8 cellular contexts compared by ENCODE assay signal in genomic region chr1:39407496-39407888, GRCh38.
DNase-seq lines count a peak whose midpoint lies in the region; ATAC-seq and TF ChIP-seq lines count a peak whose summit lies in the region.

No MANE protein-coding gene starts in this region.

- peaks cover 53% of the 10 kb centered on the region for H3K4me1 Mint-ChIP-seq in activated CD4-positive, alpha-beta T cell treated with anti-CD3 and anti-CD28 coated beads, Interleukin-2, amount 10 ng/mL, durations not matched to agents 7 days and 5 days
- H3K4me1 Mint-ChIP-seq in activated T-helper 1 cell treated with anti-CD3 and anti-CD28 coated beads, Interleukin-12 subunit alpha, Interleukin-12 subunit beta, Interleukin-2, Interleukin-4 antibody, amounts not matched to agents 30 ng/mL and 10 ng/mL and 1 ng/mL, durations not matched to agents 14 hours and 24 hours and 36 hours (ENCODE audit: low read depth): peaks cover 61% of the 10 kb centered on the region

- H3K27ac Mint-ChIP-seq in activated CD4-positive, alpha-beta T cell treated with anti-CD3 and anti-CD28 coated beads, Interleukin-2, amount 10 ng/mL, durations not matched to agents 7 days and 5 days: no peak overlapping the region
- H3K27ac Mint-ChIP-seq in activated T-helper 1 cell treated with anti-CD3 and anti-CD28 coated beads, Interleukin-12 subunit alpha, Interleukin-12 subunit beta, Interleukin-2, Interleukin-4 antibody, amounts not matched to agents 30 ng/mL and 10 ng/mL and 1 ng/mL, durations not matched to agents 14 hours and 24 hours and 36 hours: no peak overlapping the region

- no peaks in the 10 kb centered on the region for H3K9me3 ChIP-seq in left lung
- H3K9me3 ChIP-seq in thoracic aorta: no peaks in the 10 kb centered on the region
- peaks cover 4% of the 10 kb centered on the region; the same call in 1 of the 2 replicates for H3K9me3 ChIP-seq in HAP-1

- in situ Hi-C loops in HAP-1 (cut with MboI; ENCODE audit: low sequenced_read_pairs): no loop called here

- no peaks in the 10 kb centered on the region for H3K27me3 ChIP-seq in left lung
- H3K27me3 ChIP-seq in thoracic aorta (replicated peaks; ENCODE audit: insufficient read depth): no peaks in the 10 kb centered on the region
- H3K27me3 ChIP-seq in HAP-1 (ENCODE audit: low read depth): peaks cover 5% of the 10 kb centered on the region; the same call in 1 of the 2 replicates

- H3K36me3 ChIP-seq in left lung (peaks cover 0 to 5% of the 10 kb centered on the region in 2 donors), thoracic aorta (no peaks in the 10 kb centered on the region), HAP-1 (replicated peaks) (no peaks in the 10 kb centered on the region)

- TF ChIP-seq CTCF in left lung (IDR thresholded peaks at IDR 0.05) (no peak), thoracic aorta (IDR thresholded peaks at IDR 0.05) (no peak)

- intact Hi-C loops in activated T-helper 1 cell treated with anti-CD3 and anti-CD28 coated beads, Interleukin-12 subunit alpha, Interleukin-12 subunit beta, Interleukin-2, Interleukin-4 antibody, amounts not matched to agents 30 ng/mL and 10 ng/mL and 1 ng/mL, durations not matched to agents 14 hours and 24 hours and 36 hours (cut with micrococcal nuclease): loop anchor here (5.0 to 10.0 kb wide), 2 partner anchors 215 to 317 kb away; no protein-coding TSS in a partner anchor
- intact Hi-C loops in left lung (cut with DNase I): no loop called here

- no peaks in the 10 kb centered on the region for H3K9me3 Mint-ChIP-seq in activated CD4-positive, alpha-beta T cell treated with anti-CD3 and anti-CD28 coated beads, Interleukin-2, amount 10 ng/mL, durations not matched to agents 7 days and 5 days
- no peaks in the 10 kb centered on the region for H3K9me3 Mint-ChIP-seq in activated T-helper 1 cell treated with anti-CD3 and anti-CD28 coated beads, Interleukin-12 subunit alpha, Interleukin-12 subunit beta, Interleukin-2, Interleukin-4 antibody, amounts not matched to agents 30 ng/mL and 10 ng/mL and 1 ng/mL, durations not matched to agents 14 hours and 24 hours and 36 hours

- DNase-seq in activated CD4-positive, alpha-beta T cell treated with anti-CD3 and anti-CD28 coated beads, Interleukin-2, amount 10 ng/mL, durations not matched to agents 7 days and 5 days: no peak
- DNase-seq in activated CD4-positive, alpha-beta T cell treated with anti-CD3 and anti-CD28 coated beads for 48 hours: no peak
- DNase-seq in activated T-helper 1 cell treated with anti-CD3 and anti-CD28 coated beads, Interleukin-12 subunit alpha, Interleukin-12 subunit beta, Interleukin-2, Interleukin-4 antibody, amounts not matched to agents 30 ng/mL and 10 ng/mL and 1 ng/mL, durations not matched to agents 14 hours and 24 hours and 36 hours (ENCODE audit: low spot score): no peak
- DNase-seq in left lung (no peak), thoracic aorta (ENCODE audit: low spot score) (no peak), kidney glomerular epithelial cell (lab: John Stamatoyannopoulos, UW) (no peak), HAP-1 (ENCODE audit: low spot score in 2 of 2) (no peak)

- no peak for ATAC-seq in left lung
- no peak for ATAC-seq in thoracic aorta (ENCODE audit: insufficient number of reproducible peaks, low FRiP score, low read depth)
- no peak for ATAC-seq in HG02623 (IDR thresholded peaks at IDR 0.05; ENCODE audit: unreplicated experiment)

- no peaks in the 10 kb centered on the region for H3K27me3 Mint-ChIP-seq in activated CD4-positive, alpha-beta T cell treated with anti-CD3 and anti-CD28 coated beads, Interleukin-2, amount 10 ng/mL, durations not matched to agents 7 days and 5 days
- H3K27me3 Mint-ChIP-seq in activated T-helper 1 cell treated with anti-CD3 and anti-CD28 coated beads, Interleukin-12 subunit alpha, Interleukin-12 subunit beta, Interleukin-2, Interleukin-4 antibody, amounts not matched to agents 30 ng/mL and 10 ng/mL and 1 ng/mL, durations not matched to agents 14 hours and 24 hours and 36 hours (ENCODE audit: insufficient read depth): no peaks in the 10 kb centered on the region

- POLR2A ChIA-PET in activated CD4-positive, alpha-beta T cell treated with anti-CD3 and anti-CD28 coated beads, Interleukin-2, amount 10 ng/mL, durations not matched to agents 7 days and 5 days (lab: Charles Lee): interaction anchor here (0.7 kb wide), 1 partner anchor 135 kb away, joined by 3 read pairs; no protein-coding TSS in a partner anchor

- peak overlapping the region; percentile 80 for H3K4me3 Mint-ChIP-seq in activated CD4-positive, alpha-beta T cell treated with anti-CD3 and anti-CD28 coated beads, Interleukin-2, amount 10 ng/mL, durations not matched to agents 7 days and 5 days
- peak overlapping the region; percentile 88 for H3K4me3 Mint-ChIP-seq in activated T-helper 1 cell treated with anti-CD3 and anti-CD28 coated beads, Interleukin-12 subunit alpha, Interleukin-12 subunit beta, Interleukin-2, Interleukin-4 antibody, amounts not matched to agents 30 ng/mL and 10 ng/mL and 1 ng/mL, durations not matched to agents 14 hours and 24 hours and 36 hours

- H3K4me3 ChIP-seq in left lung (peak overlapping the region in 1 of 2 donors; percentile 82), thoracic aorta (peak overlapping the region; percentile 92), HAP-1 (no peak overlapping the region)

- H3K36me3 Mint-ChIP-seq in activated CD4-positive, alpha-beta T cell treated with anti-CD3 and anti-CD28 coated beads, Interleukin-2, amount 10 ng/mL, durations not matched to agents 7 days and 5 days (ENCODE audit: low read depth): peaks cover 30% of the 10 kb centered on the region
- H3K36me3 Mint-ChIP-seq in activated T-helper 1 cell treated with anti-CD3 and anti-CD28 coated beads, Interleukin-12 subunit alpha, Interleukin-12 subunit beta, Interleukin-2, Interleukin-4 antibody, amounts not matched to agents 30 ng/mL and 10 ng/mL and 1 ng/mL, durations not matched to agents 14 hours and 24 hours and 36 hours (ENCODE audit: low read depth): peaks cover 22% of the 10 kb centered on the region

- peaks cover 52 to 77% of the 10 kb centered on the region in 2 donors for H3K4me1 ChIP-seq in left lung
- H3K4me1 ChIP-seq in thoracic aorta (ENCODE audit: control insufficient read depth in 1 of 2, low read depth in 2 of 2): peaks cover 47 to 71% of the 10 kb centered on the region in 2 donors
- H3K4me1 ChIP-seq in HAP-1: peaks cover 12% of the 10 kb centered on the region

- H3K27ac ChIP-seq in left lung (peak overlapping the region; percentile 91 to 92), thoracic aorta (peak overlapping the region; percentile 92 to 95)

- CTCF ChIA-PET in activated CD4-positive, alpha-beta T cell treated with anti-CD3 and anti-CD28 coated beads, Interleukin-2, amount 10 ng/mL, durations not matched to agents 7 days and 5 days (lab: Charles Lee): interaction anchor here (1.4 kb wide), 1 partner anchor 10 kb away, joined by 3 read pairs; no protein-coding TSS in a partner anchor
